10 cellular contexts compared by ENCODE assay signal in genomic region chr1:21351898-21352297, GRCh38.
"Had no signal": no experiment of that assay in that cellular context is flagged by ENCODE, and none has a peak within 500 bp of the region (broad histone marks: within the 10 kb centered on the region; RNA-seq: fewer than 3 reads in every experiment).

No MANE protein-coding gene starts in this region.

- ATAC-seq: GM23338 had no signal

- H3K4me2 ChIP-seq: GM23338, KMS-11 had no signal

- H3K27ac Mint-ChIP-seq: GM23338, HFFc6 had no signal

- FAIRE-seq: H1, H54 had no signal

- H3K9ac ChIP-seq: KMS-11 had no signal

- DNase-seq: H9, HCEC 1CT, HFFc6, IMR-90, KBM-7 had no signal

- H3K9me3 Mint-ChIP-seq: GM23338, H9, HFFc6 had no signal

- H3K27ac ChIP-seq: HL-60, KMS-11 had no signal

- H2AFZ ChIP-seq: GM23338 had no signal

- H3K4me3 ChIP-seq: GM23338 had no signal

- H3K4me3 Mint-ChIP-seq: GM23338, H9, HFFc6 had no signal
